Comparison of ENCODE assay signal across 10 cellular contexts in the genomic region with DNA sequence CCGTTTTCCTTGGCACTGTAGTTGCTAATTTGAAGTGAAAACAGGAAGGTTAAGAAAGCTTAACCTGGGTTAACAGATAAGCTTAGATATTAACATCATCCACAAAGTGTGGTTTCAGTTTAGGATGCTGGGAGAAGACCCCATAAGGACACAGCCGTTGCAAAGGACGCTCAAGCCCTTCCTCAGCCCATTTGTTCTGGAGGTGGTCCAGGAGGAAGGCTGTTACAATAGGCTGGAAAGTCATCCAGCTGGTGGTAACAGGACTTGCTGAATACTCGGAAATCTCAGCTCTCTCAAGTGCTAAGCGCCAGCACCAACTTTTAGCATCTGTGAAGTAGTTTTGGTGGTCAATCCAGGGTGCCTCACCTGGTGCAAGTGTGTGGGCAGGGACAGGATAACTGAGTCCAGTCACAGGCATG. TPM values are rescaled to one million over a fixed set of nuclear protein-coding genes. Genes with fewer than 3 reads are reported as not detected.
DNase-seq lines count a peak whose midpoint lies in the region; ATAC-seq and TF ChIP-seq lines count a peak whose summit lies in the region.
"Had no signal": no experiment of that assay in that cellular context is flagged by ENCODE, and none has a peak within 500 bp of the region (broad histone marks: within the 10 kb centered on the region; RNA-seq: fewer than 3 reads in every experiment).

No MANE protein-coding gene starts in this region.

- intact Hi-C loops in naive thymus-derived CD4-positive, alpha-beta T cell (cut with micrococcal nuclease), result loop anchor here (1.0 to 2.0 kb wide), 4 partner anchors 12 to 42 kb away; a partner anchor contains a TSS

- no peak for TF ChIP-seq CTCF in coronary artery (IDR thresholded peaks at IDR 0.05)

- no peaks in the 10 kb centered on the region for H3K36me3 ChIP-seq in CD8-positive, alpha-beta memory T cell (ENCODE audit: insufficient read depth, low read length)
- H3K36me3 ChIP-seq in HUES64 (ENCODE audit: insufficient read depth, low read length), result no peaks in the 10 kb centered on the region
- H3K36me3 ChIP-seq in naive thymus-derived CD4-positive, alpha-beta T cell (ENCODE audit: control insufficient read depth in 2 of 3, insufficient read depth in 3 of 3, low read length in 3 of 3), result no peaks in the 10 kb centered on the region

- H3K9ac ChIP-seq in HUES64 (ENCODE audit: low read depth, low read length), result no peak overlapping the region

- peaks cover 0 to 2% of the 10 kb centered on the region in 2 donors for H3K27me3 Mint-ChIP-seq in CD8-positive, alpha-beta memory T cell
- no peaks in the 10 kb centered on the region for H3K27me3 Mint-ChIP-seq in naive thymus-derived CD4-positive, alpha-beta T cell

- peaks cover 21 to 60% (median 56%) of the 10 kb centered on the region in 3 donors for H3K4me1 Mint-ChIP-seq in CD8-positive, alpha-beta memory T cell
- H3K4me1 Mint-ChIP-seq in naive thymus-derived CD4-positive, alpha-beta T cell, result peaks cover 7 to 48% (median 33%) of the 10 kb centered on the region in 7 donors

- no peaks in the 10 kb centered on the region for H3K27me3 ChIP-seq in CD8-positive, alpha-beta memory T cell (ENCODE audit: insufficient read depth, low read length, poor library complexity, severe bottlenecking)
- no peaks in the 10 kb centered on the region for H3K27me3 ChIP-seq in HUES64 (ENCODE audit: insufficient read depth, low read length)
- H3K27me3 ChIP-seq in naive thymus-derived CD4-positive, alpha-beta T cell (ENCODE audit: control insufficient read depth in 2 of 2, insufficient read depth in 2 of 2, low read length in 2 of 2), result no peaks in the 10 kb centered on the region

- DNase-seq in CD8-positive, alpha-beta memory T cell, result no peak
- DNase-seq in coronary artery (ENCODE audit: low spot score) (no peak), NCI-H2196 (lab: John Stamatoyannopoulos, UW; ENCODE audit: unreplicated experiment) (no peak), mesenteric fat pad (ENCODE audit: low spot score) (no peak)
- DNase-seq in naive thymus-derived CD4-positive, alpha-beta T cell, result no peak
- no peak for DNase-seq in stimulated activated naive CD4-positive, alpha-beta T cell (lab: John Stamatoyannopoulos, UW)
- DNase-seq: activated gamma-delta T cell, hippocampal formation had no signal

- CTCF ChIA-PET in CD8-positive, alpha-beta memory T cell (lab: Charles Lee), result interaction anchor here (0.9 to 1.6 kb wide), 2 partner anchors 14 to 16 kb away, joined by 3 to 7 read pairs; no protein-coding TSS in a partner anchor
- CTCF ChIA-PET in naive thymus-derived CD4-positive, alpha-beta T cell (lab: Charles Lee), result interaction anchor here (1.3 kb wide), 1 partner anchor 9 kb away, joined by 4 read pairs; no protein-coding TSS in a partner anchor

- 19% methylated on average over 4 of the region's 5 CpGs for WGBS in HUES64

- no peak overlapping the region for H3K27ac ChIP-seq in CD8-positive, alpha-beta memory T cell (ENCODE audit: low read depth, low read length)
- H3K27ac ChIP-seq in HUES64 (ENCODE audit: low read depth, low read length) (peak overlapping the region; percentile 76; the same call in 1 of the 2 replicates), coronary artery (peak overlapping the region; percentile 37 to 83)
- H3K27ac ChIP-seq in naive thymus-derived CD4-positive, alpha-beta T cell (ENCODE audit: low read depth, low read length), result peak overlapping the region; percentile 42

- H3K4me1 ChIP-seq in CD8-positive, alpha-beta memory T cell (ENCODE audit: insufficient read depth, low read length), result peaks cover 25% of the 10 kb centered on the region
- H3K4me1 ChIP-seq in HUES64 (ENCODE audit: insufficient read depth, low read length), result peaks cover 34% of the 10 kb centered on the region
- H3K4me1 ChIP-seq in naive thymus-derived CD4-positive, alpha-beta T cell (ENCODE audit: control insufficient read depth in 2 of 2, insufficient read depth in 2 of 2, low read length in 2 of 2), result peaks cover 16% of the 10 kb centered on the region in 2 donors

- ATAC-seq in naive thymus-derived CD4-positive, alpha-beta T cell, result no peak
- ATAC-seq in GM21619 (IDR thresholded peaks at IDR 0.05; ENCODE audit: unreplicated experiment), result no peak

- peaks cover 0 to 2% (median 2%) of the 10 kb centered on the region in 3 donors for H3K36me3 Mint-ChIP-seq in CD8-positive, alpha-beta memory T cell
- H3K36me3 Mint-ChIP-seq in naive thymus-derived CD4-positive, alpha-beta T cell, result peaks cover 0 to 8% (median 0%) of the 10 kb centered on the region in 5 donors

- no peaks in the 10 kb centered on the region for H3K9me3 Mint-ChIP-seq in CD8-positive, alpha-beta memory T cell
- no peaks in the 10 kb centered on the region for H3K9me3 Mint-ChIP-seq in naive thymus-derived CD4-positive, alpha-beta T cell

- peak overlapping the region; percentile 61 to 88 (median 75) for H3K4me3 Mint-ChIP-seq in CD8-positive, alpha-beta memory T cell
- peak overlapping the region; percentile 68 to 86 (median 78) for H3K4me3 Mint-ChIP-seq in naive thymus-derived CD4-positive, alpha-beta T cell

- no peaks in the 10 kb centered on the region for H3K9me3 ChIP-seq in CD8-positive, alpha-beta memory T cell (ENCODE audit: low read length)
- no peaks in the 10 kb centered on the region for H3K9me3 ChIP-seq in HUES64 (ENCODE audit: insufficient read depth, low read depth, low read length)
- no peaks in the 10 kb centered on the region for H3K9me3 ChIP-seq in naive thymus-derived CD4-positive, alpha-beta T cell (ENCODE audit: control insufficient read depth in 2 of 3, low read length in 3 of 3)

- POLR2A ChIA-PET in CD8-positive, alpha-beta memory T cell (lab: Charles Lee), result interaction anchor here (0.8 to 2.2 kb wide), 2 partner anchors 14 to 15 kb away, joined by 3 to 6 read pairs; no protein-coding TSS in a partner anchor
- POLR2A ChIA-PET in naive thymus-derived CD4-positive, alpha-beta T cell (lab: Charles Lee), result interaction anchor here (0.6 to 1.9 kb wide), 4 partner anchors 9 to 29 kb away, joined by 3 to 8 read pairs (median 4); no protein-coding TSS in a partner anchor

- H3K27ac Mint-ChIP-seq in CD8-positive, alpha-beta memory T cell, result peak overlapping the region; percentile 70 to 94 (median 84)
- peak overlapping the region; percentile 69 to 87 (median 85) for H3K27ac Mint-ChIP-seq in naive thymus-derived CD4-positive, alpha-beta T cell

- peak overlapping the region; percentile 2 for H3K4me3 ChIP-seq in CD8-positive, alpha-beta memory T cell (ENCODE audit: low read length)
- peak overlapping the region; percentile 28 for H3K4me3 ChIP-seq in HUES64 (ENCODE audit: low read length)
- H3K4me3 ChIP-seq in coronary artery, result peak overlapping the region; percentile 48
- H3K4me3 ChIP-seq in naive thymus-derived CD4-positive, alpha-beta T cell (ENCODE audit: low read length), result peak overlapping the region; percentile 28

RNA-seq across cellular contexts. Expression of a gene that starts 14.2 kb away (rescaled TPM):
- 1 to 10 TPM; 3.5 to 3.9 TPM for total RNA-seq in CD8-positive, alpha-beta memory T cell
- 8.0 TPM for polyA plus RNA-seq in CD8-positive, alpha-beta memory T cell
- polyA plus RNA-seq in HUES64 (2013, experiment 1 of 2), result 11.5 TPM
- 9.5 TPM for polyA plus RNA-seq in HUES64 (2013, experiment 2 of 2)
- 1 to 10 TPM; 2.1 to 7.2 (median 2.3) TPM for total RNA-seq in naive thymus-derived CD4-positive, alpha-beta T cell
- polyA plus RNA-seq in naive thymus-derived CD4-positive, alpha-beta T cell, result 1 to 10 TPM; 3.0 to 3.1 TPM
- 8.3 TPM for total RNA-seq in mesenteric fat pad

RNA-seq across cellular contexts. Expression of a gene that starts 42.5 kb away (rescaled TPM):
- total RNA-seq in CD8-positive, alpha-beta memory T cell, result 1 to 10 TPM; 2.7 to 2.8 TPM
- polyA plus RNA-seq in CD8-positive, alpha-beta memory T cell, result 1.3 TPM
- polyA plus RNA-seq in HUES64 (2013, experiment 1 of 2), result 2.7 TPM
- 2.9 TPM for polyA plus RNA-seq in HUES64 (2013, experiment 2 of 2)
- total RNA-seq in naive thymus-derived CD4-positive, alpha-beta T cell, result 1 to 10 TPM; 2.1 to 6.9 (median 5.8) TPM
- under 1 TPM; 0.77 to 0.86 TPM for polyA plus RNA-seq in naive thymus-derived CD4-positive, alpha-beta T cell
- 2.1 TPM for total RNA-seq in mesenteric fat pad
